Comparison of ENCODE assay signal across 15 cellular contexts in genomic region chr7:155192961-155193640, GRCh38.
"Had no signal": no experiment of that assay in that cellular context is flagged by ENCODE, and none has a peak within 500 bp of the region (broad histone marks: within the 10 kb centered on the region; RNA-seq: fewer than 3 reads in every experiment).

No MANE protein-coding gene starts in this region.

- H3K27ac ChIP-seq: esophagus squamous epithelium, thoracic aorta had no signal

- H3K9me3 ChIP-seq: thoracic aorta had no signal

- ATAC-seq: naive thymus-derived CD8-positive, alpha-beta T cell; sciatic nerve; stimulated activated naive B cell treated with anti-CD40 and anti-IgM and Interleukin-4, amounts not matched to agents 10 μg/mL and 1 μg/mL and 100 μg/mL, for 72 hours had no signal

- DNase-seq: activated CD4-positive, alpha-beta T cell treated with anti-CD3 and anti-CD28 coated beads, Interleukin-2, amount 50 U/mL, for 1 hour; activated gamma-delta T cell; activated T-cell treated with anti-CD3 and anti-CD28 coated beads, Interleukin-2, amount 50 U/mL, for 24 hours; cerebellar nuclear complex; effector CD4-positive, alpha-beta T cell; esophagus squamous epithelium; mesendoderm; naive thymus-derived CD8-positive, alpha-beta T cell; nucleus accumbens; stimulated activated CD4-positive, alpha-beta T cell treated with anti-CD3 and anti-CD28 coated beads, Interleukin-4, amount 100 ng/mL, for 24 hours; stimulated activated naive B cell treated with anti-CD40 and anti-IgM and Interleukin-4, amounts not matched to agents 10 μg/mL and 1 μg/mL and 100 μg/mL, for 72 hours; T1000 had no signal

- H3K36me3 ChIP-seq: esophagus squamous epithelium, thoracic aorta had no signal

- H3K4me3 ChIP-seq: esophagus squamous epithelium, thoracic aorta had no signal

- H3K27ac Mint-ChIP-seq: activated naive CD8-positive, alpha-beta T cell; naive thymus-derived CD8-positive, alpha-beta T cell had no signal

- H3K4me3 Mint-ChIP-seq: activated naive CD8-positive, alpha-beta T cell; activated T-cell treated with anti-CD3 and anti-CD28 coated beads, Interleukin-2, amount 50 U/mL, for 24 hours; naive thymus-derived CD8-positive, alpha-beta T cell; stimulated activated naive B cell treated with anti-CD40 and anti-IgM and Interleukin-4, amounts not matched to agents 10 μg/mL and 1 μg/mL and 100 μg/mL, for 72 hours had no signal
